ENCODE assay signal across 12 cellular contexts in the genomic region with DNA sequence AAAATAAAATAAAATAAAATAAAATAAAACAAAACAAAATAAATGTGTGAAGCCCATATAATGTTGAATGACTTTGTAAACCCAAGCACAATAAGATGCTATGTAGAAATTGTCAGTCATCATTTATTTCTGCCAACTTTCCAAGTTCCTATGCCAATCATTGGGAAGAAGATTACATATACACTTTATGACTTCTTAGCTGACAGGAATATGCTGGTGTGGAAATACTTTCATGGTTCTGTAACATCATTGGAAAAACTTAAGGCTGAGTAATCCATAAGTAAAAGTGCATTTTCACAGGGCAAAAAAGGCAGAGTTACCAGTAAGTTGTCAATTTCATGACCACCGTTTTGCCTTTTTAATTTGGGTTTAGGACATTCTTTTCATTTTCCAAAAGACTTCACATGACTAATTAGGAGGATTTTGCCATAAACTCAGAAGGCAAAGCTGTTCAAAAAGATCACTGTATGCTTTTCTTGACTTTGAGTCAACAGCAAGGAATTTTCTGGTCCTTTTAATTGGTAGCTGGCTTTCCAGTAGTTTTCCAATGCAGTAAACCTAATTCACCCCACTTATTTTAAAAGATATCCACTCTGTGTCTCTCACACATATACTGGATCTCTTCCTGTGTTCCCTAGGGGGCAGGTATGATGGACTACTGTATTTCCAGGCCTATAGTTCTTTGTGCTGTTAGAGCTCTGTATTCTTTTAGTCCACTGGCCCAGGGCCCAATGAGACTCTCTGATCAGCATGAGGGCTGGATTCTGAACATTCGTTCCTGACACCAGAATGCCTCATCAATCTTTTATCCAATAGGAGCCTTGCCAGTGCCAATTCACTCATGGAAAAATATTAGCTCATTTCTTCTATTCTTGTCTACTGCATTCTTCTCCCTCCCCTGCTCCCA. TPM values are rescaled to one million over a fixed set of nuclear protein-coding genes. Genes with fewer than 3 reads are reported as not detected.
A peak's percentile ranks its signal among the peaks of the same experiment; 100 is the strongest.
DNase-seq lines count a peak whose midpoint lies in the region; ATAC-seq and TF ChIP-seq lines count a peak whose summit lies in the region.
"Had no signal": no experiment of that assay in that cellular context is flagged by ENCODE, and none has a peak within 500 bp of the region (broad histone marks: within the 10 kb centered on the region; RNA-seq: fewer than 3 reads in every experiment).

No MANE protein-coding gene starts in this region.

- H4K20me1 ChIP-seq in smooth muscle cell (ENCODE audit: low read depth): no peaks in the 10 kb centered on the region

- peak; percentile 77 for DNase-seq in EL
- peak; percentile 62 for DNase-seq in RPMI7951 (ENCODE audit: low read depth)
- DNase-seq in fibroblast of pulmonary artery (ENCODE audit: low read depth): peak; percentile 52
- DNase-seq in smooth muscle cell (lab: John Stamatoyannopoulos, UW; ENCODE audit: unreplicated experiment): no peak
- DNase-seq in NCI-H748 (lab: John Stamatoyannopoulos, UW; ENCODE audit: unreplicated experiment): no peak
- DNase-seq in effector CD4-positive, alpha-beta T cell: no peak
- no peak for DNase-seq in NCI-H1694 treated with DMSO at 0.1 percent for 48 hours (lab: John Stamatoyannopoulos, UW)
- DNase-seq: ovary had no signal

- no peaks in the 10 kb centered on the region for H3K36me3 ChIP-seq in smooth muscle cell (ENCODE audit: low read depth)
- H3K36me3 ChIP-seq: ovary, SJSA1 had no signal

- no peaks in the 10 kb centered on the region for H3K9me3 ChIP-seq in smooth muscle cell (replicated peaks; ENCODE audit: low read depth)
- H3K9me3 ChIP-seq: ovary, SJSA1 had no signal

- no peaks in the 10 kb centered on the region for H3K4me1 ChIP-seq in smooth muscle cell (ENCODE audit: low read depth)
- H3K4me1 ChIP-seq: SJSA1 had no signal

- no peak for ATAC-seq in GM19452 (IDR thresholded peaks at IDR 0.05; ENCODE audit: unreplicated experiment)

- H3K27me3 ChIP-seq in smooth muscle cell (ENCODE audit: low read depth): no peaks in the 10 kb centered on the region
- H3K27me3 ChIP-seq: ovary had no signal

- H3K4me2 ChIP-seq in smooth muscle cell: peak overlapping the region; percentile 76

- TF ChIP-seq CTCF in fibroblast of pulmonary artery (IDR thresholded peaks at IDR 0.05; ENCODE audit: low read length, missing control alignments) (no peak), smooth muscle cell (IDR thresholded peaks at IDR 0.05; ENCODE audit: borderline replicate concordance, insufficient read depth, poor library complexity, severe bottlenecking) (no peak)

- H3K27ac ChIP-seq in smooth muscle cell (ENCODE audit: low read depth): peak overlapping the region; percentile 50
- H3K27ac ChIP-seq: ovary, SJSA1 had no signal

- peaks cover 12% of the 10 kb centered on the region for H3F3A ChIP-seq in smooth muscle cell (ENCODE audit: low read depth)

- 36% methylated on average over 2 of the region's 2 CpGs for WGBS in smooth muscle cell (ENCODE audit: low lambda C conversion rate)

- no peak overlapping the region for H2AFZ ChIP-seq in smooth muscle cell (ENCODE audit: low read depth)

- peak overlapping the region; percentile 8 for H3K9ac ChIP-seq in smooth muscle cell (ENCODE audit: low read depth)

- no peak overlapping the region for H3K4me3 ChIP-seq in fibroblast of pulmonary artery (replicated peaks; ENCODE audit: low read depth, low read length)
- H3K4me3 ChIP-seq in smooth muscle cell: no peak overlapping the region
- H3K4me3 ChIP-seq: ovary, SJSA1 had no signal

- H3K79me2 ChIP-seq in smooth muscle cell (ENCODE audit: low read depth): no peaks in the 10 kb centered on the region

RNA-seq across cellular contexts. Expression of a gene that starts 26.2 kb away (rescaled TPM):
- 0.10 and 0.12 TPM in 2 replicates for total RNA-seq in RPMI7951 (2014; rRNA removed; shearing (Covaris generic))
- 3.1 and 5.2 TPM in 2 replicates for total RNA-seq in smooth muscle cell
- polyA plus RNA-seq in smooth muscle cell: 8.9 and 18.5 TPM in 2 replicates
- total RNA-seq: endothelial cell of umbilical vein, H4, SJSA1 had no signal
- polyA plus RNA-seq: endothelial cell of umbilical vein had no signal

RNA-seq across cellular contexts. Expression of a gene that starts 54.4 kb away (rescaled TPM):
- total RNA-seq in RPMI7951 (2014; rRNA removed; shearing (Covaris generic)): 54.4 and 67.5 TPM in 2 replicates
- total RNA-seq in smooth muscle cell: 18.6 and 19.6 TPM in 2 replicates
- polyA plus RNA-seq in smooth muscle cell: 33.8 and 35.2 TPM in 2 replicates

Comparison
In these comparisons a context has a peak if more than half of its experiments do, and no peak if none do; other contexts are left out.
1. DNase-seq: peak in EL (single experiment), RPMI7951 (single experiment) and fibroblast of pulmonary artery (single experiment); none in smooth muscle cell (single experiment), NCI-H748 (single experiment), effector CD4-positive, alpha-beta T cell (single experiment) and NCI-H1694 treated with DMSO at 0.1 percent for 48 hours (single experiment).